Comparison of ENCODE assay signal across 9 cellular contexts in genomic region chr10:75474106-75474505, GRCh38. TPM values are rescaled to one million over a fixed set of nuclear protein-coding genes. Genes with fewer than 3 reads are reported as not detected.
"Had no signal": no experiment of that assay in that cellular context is flagged by ENCODE, and none has a peak within 500 bp of the region (broad histone marks: within the 10 kb centered on the region; RNA-seq: fewer than 3 reads in every experiment).

No MANE protein-coding gene starts in this region.

- ATAC-seq: GM12878 had no signal

- H3K4me3 ChIP-seq: GM12878 had no signal

- FAIRE-seq: G401.6, GM12878, GM12891, GM12892, GM18507, GM19239 had no signal

- DNase-seq: GDM1, GF-D8 had no signal

RNA-seq across cellular contexts. Expression of gene LRMDA, which starts 42.7 kb away (rescaled TPM):
- total RNA-seq: G401 had no signal
